In the genomic region with DNA sequence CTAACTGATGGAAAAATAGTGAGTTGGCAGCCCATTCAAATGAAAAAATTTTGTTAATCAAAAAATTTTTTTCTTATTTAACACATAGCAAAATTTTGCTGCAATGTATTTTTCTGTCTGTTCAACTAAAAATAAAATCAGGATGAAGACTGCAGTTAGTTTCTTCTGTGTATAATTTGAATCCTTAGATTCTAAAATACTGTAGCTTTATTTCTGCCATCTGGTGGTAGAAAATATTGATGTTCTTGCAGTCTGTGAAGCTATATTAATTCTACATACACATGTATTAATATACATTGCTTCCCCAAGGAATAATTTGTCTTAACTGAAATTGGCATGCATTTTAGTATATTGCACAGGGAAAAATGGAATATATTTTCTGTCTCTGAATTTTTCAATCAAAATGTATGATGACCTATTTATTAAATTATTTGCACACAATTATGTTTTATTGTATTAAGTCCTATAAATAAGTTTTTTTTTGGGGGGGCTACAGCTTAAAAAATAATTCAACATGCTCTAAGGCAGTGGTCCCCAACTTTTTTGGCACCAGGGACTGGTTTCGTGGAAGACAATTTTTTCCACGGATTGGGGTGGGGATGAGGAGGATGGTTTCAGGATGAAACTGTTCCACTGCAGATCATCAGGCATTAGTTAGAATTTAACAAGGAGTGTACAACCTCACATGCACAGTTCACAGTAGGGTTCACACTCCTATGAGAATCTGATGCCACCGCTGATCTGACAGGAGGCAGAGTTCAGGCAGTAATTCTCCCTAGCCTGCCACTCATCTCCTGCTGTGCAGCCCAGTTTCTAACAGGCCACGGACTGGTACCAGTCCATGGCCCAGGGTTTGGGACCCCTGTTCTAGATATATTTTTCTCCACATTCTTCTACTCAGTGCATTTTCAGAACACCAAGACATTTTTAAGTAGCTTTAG, we compare ENCODE assay signal across 8 cellular contexts.
DNase-seq lines count a peak whose midpoint lies in the region; ATAC-seq, FAIRE-seq and TF ChIP-seq lines count a peak whose summit lies in the region.

No MANE protein-coding gene starts in this region.

- FAIRE-seq in A204.1 (lab: Jason Lieb, UNC) (peak; percentile 94), frontal cortex (lab: Jason Lieb, UNC) (peak; percentile 98)

- peak; percentile 42 for DNase-seq in H4 (ENCODE audit: low spot score)
- DNase-seq in RPMI8226 = peak; percentile 28
- DNase-seq in frontal cortex (ENCODE audit: low spot score in 2 of 2) = peak in 1 of 2 donors; percentile 12
- DNase-seq in transverse colon = no peak
- no peak for DNase-seq in stimulated activated CD4-positive, alpha-beta T cell treated with anti-CD3 and anti-CD28 coated beads, Interleukin-12 subunit alpha, Interleukin-12 subunit beta, amount 100 ng/mL, for 4 hours

- H3K9me3 ChIP-seq in transverse colon = no peaks in the 10 kb centered on the region

- in situ Hi-C loops in transverse colon (cut with MboI; ENCODE audit: low pct_ligation_motif_present in 1 of 4, low pct_unique_long_range_greater_than_20kb in 1 of 4, low sequenced_read_pairs in 3 of 4) = loop anchor here (10.0 to 25.0 kb wide), 4 partner anchors 105 to 305 kb away; a partner anchor contains a TSS

- intact Hi-C loops in transverse colon (cut with DNase I; ENCODE audit: low total_unique reads) = loop anchor here (10.0 kb wide), 2 partner anchors 258 to 298 kb away; a partner anchor contains a TSS

- no peak for TF ChIP-seq POLR2A in transverse colon (IDR thresholded peaks at IDR 0.05)

- H3K36me3 ChIP-seq in transverse colon = no peaks in the 10 kb centered on the region

- WGBS in transverse colon (ENCODE audit: low coverage in 1 of 2), 2 donors = 68 to 75% methylated on average over 3 to 4 of the region's 4 CpGs

- TF ChIP-seq CTCF in transverse colon (IDR thresholded peaks at IDR 0.05) = peak; percentile 53 to 68 (median 59)

- H3K27ac ChIP-seq in transverse colon = no peak overlapping the region

- no peak overlapping the region for H3K4me3 ChIP-seq in transverse colon

- TF ChIP-seq EP300 in transverse colon (IDR thresholded peaks at IDR 0.05; ENCODE audit: low read depth) = no peak

- ATAC-seq in HG03571 (IDR thresholded peaks at IDR 0.05; ENCODE audit: unreplicated experiment) (no peak), GM19452 (IDR thresholded peaks at IDR 0.05; ENCODE audit: unreplicated experiment) (no peak)

- H3K4me1 ChIP-seq in transverse colon = no peaks in the 10 kb centered on the region

- H3K27me3 ChIP-seq in transverse colon = no peaks in the 10 kb centered on the region

Comparison
In these comparisons a context has a peak if more than half of its experiments do, and no peak if none do; other contexts are left out.
1. DNase-seq: peak in H4 (single experiment) and RPMI8226 (single experiment); none in transverse colon (single experiment) and stimulated activated CD4-positive, alpha-beta T cell treated with anti-CD3 and anti-CD28 coated beads, Interleukin-12 subunit alpha, Interleukin-12 subunit beta, amount 100 ng/mL, for 4 hours (single experiment).